8 cellular contexts compared by ENCODE assay signal in genomic region chr15:78873796-78874761, GRCh38. TPM values are rescaled to one million over a fixed set of nuclear protein-coding genes. Genes with fewer than 3 reads are reported as not detected.
DNase-seq lines count a peak whose midpoint lies in the region; TF ChIP-seq lines count a peak whose summit lies in the region.

No MANE protein-coding gene starts in this region.

- in situ Hi-C loops in GM13977 (cut with MboI; ENCODE audit: low pct_unique_long_range_greater_than_20kb, low sequenced_read_pairs, unreplicated experiment), result no loop called here

- DNase-seq in stimulated activated CD4-positive, alpha-beta T cell treated with anti-CD3 and anti-CD28 coated beads, Interleukin-15, amount 100 ng/mL, for 24 hours, result peak; percentile 52
- DNase-seq in stimulated activated CD4-positive, alpha-beta T cell treated with anti-CD3 and anti-CD28 coated beads, Interleukin-12 subunit alpha, Interleukin-12 subunit beta, amount 100 ng/mL, for 4 hours, result no peak
- peak; percentile 26 for DNase-seq in T follicular helper cell (ENCODE audit: low read depth)
- peak; percentile 52 for DNase-seq in midbrain (lab: John Stamatoyannopoulos, UW)
- peak in 1 of 2 donors; percentile 67 for DNase-seq in tibial nerve (ENCODE audit: low spot score in 2 of 2)
- no peak for DNase-seq in HuH-7.5 (ENCODE audit: low spot score)
- no peak for DNase-seq in GM13977 (ENCODE audit: low spot score)

- TF ChIP-seq EP300 in tibial nerve (IDR thresholded peaks at IDR 0.05), result no peak

- no peak for TF ChIP-seq POLR2A in tibial nerve (IDR thresholded peaks at IDR 0.05)

- TF ChIP-seq CTCF in tibial nerve (IDR thresholded peaks at IDR 0.05) (peak in 1 of 5 experiments; percentile 13), GM13977 (IDR thresholded peaks at IDR 0.05; ENCODE audit: extremely low read depth, insufficient read depth, missing control alignments) (no peak)

- 1 to 2% methylated on average over 38 of the region's 38 CpGs for WGBS in tibial nerve, 2 donors

- H3K36me3 ChIP-seq in tibial nerve, result no peaks in the 10 kb centered on the region

- H3K27ac ChIP-seq in cingulate gyrus (ENCODE audit: low read depth, low read length) (peak overlapping the region; percentile 97), tibial nerve (peak overlapping the region; percentile 99 to 100 (median 100))

- H3K9me3 ChIP-seq in tibial nerve, result no peaks in the 10 kb centered on the region

- H3K27me3 ChIP-seq in tibial nerve, result no peaks in the 10 kb centered on the region

- H3K4me1 ChIP-seq in tibial nerve, result peaks cover 0 to 50% (median 38%) of the 10 kb centered on the region in 4 donors

- H3K4me3 ChIP-seq in tibial nerve, result peak overlapping the region; percentile 88 to 98 (median 94)

RNA-seq across cellular contexts. Expression of gene MORF4L1, which starts 1.4 kb away (rescaled TPM):
- 100 to 1,000 TPM; 256 to 333 (median 316) TPM for total RNA-seq in tibial nerve

Comparison
In these comparisons a context has a peak if more than half of its experiments do, and no peak if none do; other contexts are left out.
1. DNase-seq: peak in stimulated activated CD4-positive, alpha-beta T cell treated with anti-CD3 and anti-CD28 coated beads, Interleukin-15, amount 100 ng/mL, for 24 hours (single experiment), T follicular helper cell (single experiment) and midbrain (single experiment); none in stimulated activated CD4-positive, alpha-beta T cell treated with anti-CD3 and anti-CD28 coated beads, Interleukin-12 subunit alpha, Interleukin-12 subunit beta, amount 100 ng/mL, for 4 hours (single experiment), HuH-7.5 (single experiment) and GM13977 (single experiment).